ENCODE assay signal across 8 cellular contexts in genomic region chr14:73851567-73852382, GRCh38. TPM values are rescaled to one million over a fixed set of nuclear protein-coding genes. Genes with fewer than 3 reads are reported as not detected.
A peak's percentile ranks its signal among the peaks of the same experiment; 100 is the strongest.
DNase-seq lines count a peak whose midpoint lies in the region; ATAC-seq and TF ChIP-seq lines count a peak whose summit lies in the region.

Gene PTGR2, plus strand, starts transcription at chr14:73851831. Its CDS starts 7,032 bp downstream, at chr14:73858863.

- no peaks in the 10 kb centered on the region for H3K36me3 ChIP-seq in colonic mucosa

- intact Hi-C loops in colonic mucosa (cut with DNase I), result no loop called here

- no peaks in the 10 kb centered on the region for H3K9me3 ChIP-seq in colonic mucosa

- ATAC-seq in HG03457 (IDR thresholded peaks at IDR 0.05; ENCODE audit: unreplicated experiment), result peak; percentile 82

- peak within 1 kb of the TSS; percentile 81 to 96 for H3K9ac ChIP-seq in colonic mucosa (ENCODE audit: low read depth in 2 of 2, low read length in 2 of 2)

- H3K4me1 ChIP-seq in colonic mucosa, result no peaks in the 10 kb centered on the region

- H3K27ac ChIP-seq in colonic mucosa (peak within 1 kb of the TSS; percentile 85), layer of hippocampus (ENCODE audit: low read depth, low read length) (peak within 1 kb of the TSS; percentile 91)

- no peak for TF ChIP-seq CTCF in colonic mucosa (IDR thresholded peaks at IDR 0.05)

- H3K27me3 ChIP-seq in colonic mucosa (no peaks in the 10 kb centered on the region), layer of hippocampus (ENCODE audit: control insufficient read depth, insufficient read depth, low read length) (no peaks in the 10 kb centered on the region)

- peak within 1 kb of the TSS; percentile 50 for H3K4me3 ChIP-seq in colonic mucosa

- DNase-seq in AML-193 (lab: John Stamatoyannopoulos, UW), result peak; percentile 79
- DNase-seq in GM19238 (ENCODE audit: insufficient read length, low spot score), result peak; percentile 92
- DNase-seq in NCI-H524 treated with DMSO at 0.1 percent for 48 hours (lab: John Stamatoyannopoulos, UW), result peak; percentile 96
- DNase-seq in activated CD4-positive, alpha-beta T cell treated with anti-CD3 and anti-CD28 coated beads for 48 hours, result peak; percentile 93
- DNase-seq in colonic mucosa, result peak; percentile 96
- DNase-seq in stimulated activated CD4-positive, alpha-beta T cell treated with anti-CD3 and anti-CD28 coated beads, Interleukin-1b, Interleukin-23, amount 100 ng/mL, for 24 hours (ENCODE audit: low read depth in 4 of 4, low spot score in 1 of 4), result peak; percentile 62 to 84 (median 70)

RNA-seq across cellular contexts. Expression of gene PTGR2, which starts in this region (rescaled TPM):
- 10 to 100 TPM in 1 of 2 donors, 1 to 10 TPM in 1; 8.8 to 20.9 TPM for total RNA-seq in colonic mucosa

Comparison
In these comparisons a context has a peak if more than half of its experiments do, and no peak if none do; other contexts are left out.
1. Peak in every context shown above with its lines: DNase-seq, ATAC-seq, H3K4me3 ChIP-seq and H3K27ac ChIP-seq.